23 cellular contexts compared by ENCODE assay signal in the genomic region with DNA sequence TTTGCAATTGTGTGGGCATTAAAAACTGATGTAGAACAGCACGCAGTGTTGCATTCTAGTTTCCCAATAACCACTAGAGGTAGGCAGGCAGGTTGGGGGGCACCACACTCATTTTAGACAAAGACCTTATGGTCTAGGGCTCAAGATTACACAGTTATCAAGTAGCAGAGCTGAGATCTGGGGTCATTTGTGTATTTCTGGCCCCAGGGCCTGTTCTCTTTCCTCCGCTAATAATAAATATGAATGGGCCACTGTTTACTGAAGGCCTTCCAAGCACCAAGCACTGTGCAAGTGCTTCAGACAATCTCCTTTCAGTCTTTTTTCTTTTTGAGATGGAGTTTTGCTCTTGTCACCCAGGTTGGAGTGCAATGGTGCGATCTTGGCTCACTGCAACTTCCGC. TPM values are rescaled to one million over a fixed set of nuclear protein-coding genes. Genes with fewer than 3 reads are reported as not detected.
DNase-seq lines count a peak whose midpoint lies in the region; ATAC-seq and TF ChIP-seq lines count a peak whose summit lies in the region.
"Had no signal": no experiment of that assay in that cellular context is flagged by ENCODE, and none has a peak within 500 bp of the region (broad histone marks: within the 10 kb centered on the region; RNA-seq: fewer than 3 reads in every experiment).

No MANE protein-coding gene starts in this region.

- TF ChIP-seq CTCF in neural crest cell (conservative IDR thresholded peaks at IDR 0.05): no peak

- no peak overlapping the region for H3K27ac ChIP-seq in naive thymus-derived CD4-positive, alpha-beta T cell (ENCODE audit: low read depth, low read length)
- H3K27ac ChIP-seq: 22Rv1; A549; BLaER1 treated with 17β-estradiol and CSF1 and Interleukin-3, amounts not matched to agents 10 nM and 100 nM; C4-2B had no signal

- H3K9me3 ChIP-seq in naive thymus-derived CD4-positive, alpha-beta T cell (ENCODE audit: control insufficient read depth in 2 of 3, low read length in 3 of 3): peaks cover 0 to 21% (median 0%) of the 10 kb centered on the region in 3 experiments

- peaks cover 30% of the 10 kb centered on the region for H3K36me3 Mint-ChIP-seq in neural crest cell (ENCODE audit: low read depth)
- peaks cover 19 to 25% (median 24%) of the 10 kb centered on the region in 5 donors for H3K36me3 Mint-ChIP-seq in naive thymus-derived CD4-positive, alpha-beta T cell

- in situ Hi-C loops in SK-MEL-5 (cut with HindIII; ENCODE audit: low pct_unique_long_range_greater_than_20kb, low sequenced_read_pairs): no loop called here

- peak overlapping the region; percentile 91 for H3K27ac Mint-ChIP-seq in neural crest cell (ENCODE audit: unreplicated experiment)
- H3K27ac Mint-ChIP-seq in naive thymus-derived CD4-positive, alpha-beta T cell: no peak overlapping the region
- H3K27ac Mint-ChIP-seq: B cell; CD4-positive, alpha-beta T cell; CD8-positive, alpha-beta T cell had no signal

- POLR2A ChIA-PET in naive thymus-derived CD4-positive, alpha-beta T cell (lab: Charles Lee): no interaction called here

- peaks cover 4% of the 10 kb centered on the region for H3K9me3 Mint-ChIP-seq in neural crest cell
- H3K9me3 Mint-ChIP-seq in naive thymus-derived CD4-positive, alpha-beta T cell: peaks cover 5 to 25% (median 12%) of the 10 kb centered on the region in 11 donors

- no peak overlapping the region for H3K4me3 ChIP-seq in naive thymus-derived CD4-positive, alpha-beta T cell (ENCODE audit: low read length)
- H3K4me3 ChIP-seq: A549; BLaER1 treated with 17β-estradiol and CSF1 and Interleukin-3, amounts not matched to agents 10 nM and 100 nM had no signal

- ATAC-seq in naive thymus-derived CD4-positive, alpha-beta T cell: no peak
- no peak for ATAC-seq in HG03354 (IDR thresholded peaks at IDR 0.05; ENCODE audit: poor library complexity, severe bottlenecking, unreplicated experiment)
- ATAC-seq: A549; CD8-positive, alpha-beta T cell had no signal

- H3K4me3 Mint-ChIP-seq in neural crest cell: no peak overlapping the region
- H3K4me3 Mint-ChIP-seq in naive thymus-derived CD4-positive, alpha-beta T cell: no peak overlapping the region
- H3K4me3 Mint-ChIP-seq: B cell; CD4-positive, alpha-beta T cell; CD8-positive, alpha-beta T cell had no signal

- H3K27me3 Mint-ChIP-seq in neural crest cell (ENCODE audit: low read depth): no peaks in the 10 kb centered on the region
- H3K27me3 Mint-ChIP-seq in naive thymus-derived CD4-positive, alpha-beta T cell: no peaks in the 10 kb centered on the region
- H3K27me3 Mint-ChIP-seq: B cell; CD4-positive, alpha-beta T cell had no signal

- CTCF ChIA-PET in naive thymus-derived CD4-positive, alpha-beta T cell (lab: Charles Lee): no interaction called here

- H3K4me1 ChIP-seq in naive thymus-derived CD4-positive, alpha-beta T cell (ENCODE audit: control insufficient read depth in 2 of 2, insufficient read depth in 2 of 2, low read length in 2 of 2): no peaks in the 10 kb centered on the region
- H3K4me1 ChIP-seq: A549; BLaER1 treated with 17β-estradiol and CSF1 and Interleukin-3, amounts not matched to agents 10 nM and 100 nM had no signal

- no peaks in the 10 kb centered on the region for H3K27me3 ChIP-seq in naive thymus-derived CD4-positive, alpha-beta T cell (ENCODE audit: control insufficient read depth in 2 of 2, insufficient read depth in 2 of 2, low read length in 2 of 2)
- H3K27me3 ChIP-seq: BLaER1 treated with 17β-estradiol and CSF1 and Interleukin-3, amounts not matched to agents 10 nM and 100 nM had no signal

- intact Hi-C loops in naive thymus-derived CD4-positive, alpha-beta T cell (cut with micrococcal nuclease): no loop called here

- H3K4me1 Mint-ChIP-seq in neural crest cell: peaks cover 13% of the 10 kb centered on the region
- peaks cover 0 to 2% (median 0%) of the 10 kb centered on the region in 7 donors for H3K4me1 Mint-ChIP-seq in naive thymus-derived CD4-positive, alpha-beta T cell
- H3K4me1 Mint-ChIP-seq: B cell had no signal

- peak; percentile 92 for DNase-seq in COLO829 (ENCODE audit: low spot score)
- DNase-seq in SK-MEL-5 (ENCODE audit: low read depth, low spot score): peak; percentile 94
- DNase-seq in epidermal melanocyte (ENCODE audit: insufficient read length, low spot score): peak; percentile 99
- DNase-seq in neural crest cell (ENCODE audit: low read depth, low spot score): no peak
- no peak for DNase-seq in naive thymus-derived CD4-positive, alpha-beta T cell
- DNase-seq in activated CD4-positive, alpha-beta T cell treated with anti-CD3 and anti-CD28 coated beads for 4 hours: no peak
- no peak for DNase-seq in cortex of kidney (lab: John Stamatoyannopoulos, UW)
- DNase-seq: AML-193; CD4-positive, alpha-beta T cell; CD8-positive, alpha-beta T cell; COR-L47; DMS 273 treated with DMSO at 0.1 percent for 48 hours; DMS153; DMS79 treated with DMSO at 0.1 percent for 48 hours; GF-D8 had no signal

- H3K36me3 ChIP-seq in naive thymus-derived CD4-positive, alpha-beta T cell (ENCODE audit: control insufficient read depth in 2 of 3, insufficient read depth in 3 of 3, low read length in 3 of 3): peaks cover 0 to 30% (median 0%) of the 10 kb centered on the region in 3 experiments

RNA-seq across cellular contexts. Expression of gene LDLRAD2, which starts 23.9 kb away (rescaled TPM):
- not detected in 2 replicates for total RNA-seq in SK-MEL-5 (2014; rRNA removed; shearing (Covaris generic))
- polyA plus RNA-seq in SK-MEL-5 (2015; cell fraction: cytosol; rRNA removed): not detected in 2 replicates
- polyA plus RNA-seq in SK-MEL-5 (2015; cell fraction: nucleus; rRNA removed): not detected in 2 replicates
- total RNA-seq in neural crest cell: 0.40 and 0.55 TPM in 2 replicates
- under 1 TPM in 2 of 5 experiments, not detected in 3; 0.66 to 0.86 TPM for total RNA-seq in naive thymus-derived CD4-positive, alpha-beta T cell
- not detected for polyA plus RNA-seq in naive thymus-derived CD4-positive, alpha-beta T cell
- total RNA-seq: A172; CD4-positive, alpha-beta T cell; CD8-positive, alpha-beta T cell had no signal
- polyA plus RNA-seq: BJ had no signal

RNA-seq across cellular contexts. Expression of gene USP48, which starts 53.1 kb away (rescaled TPM):
- 57.3 and 58.3 TPM in 2 replicates for total RNA-seq in SK-MEL-5 (2014; rRNA removed; shearing (Covaris generic))
- polyA plus RNA-seq in SK-MEL-5 (2015; cell fraction: cytosol; rRNA removed): 42.8 and 53.2 TPM in 2 replicates
- 201 and 283 TPM in 2 replicates for polyA plus RNA-seq in SK-MEL-5 (2015; cell fraction: nucleus; rRNA removed)
- 61.8 and 66.0 TPM in 2 replicates for total RNA-seq in neural crest cell
- total RNA-seq in naive thymus-derived CD4-positive, alpha-beta T cell: 100 to 1,000 TPM in 2 of 5 experiments, 10 to 100 TPM in 3; 74.7 to 107 (median 83.9) TPM
- 10 to 100 TPM; 34.8 to 39.1 TPM for polyA plus RNA-seq in naive thymus-derived CD4-positive, alpha-beta T cell

Comparison
In these comparisons a context has a peak if more than half of its experiments do, and no peak if none do; other contexts are left out.
1. DNase-seq: peak in COLO829 (single experiment), SK-MEL-5 (single experiment) and epidermal melanocyte (single experiment); none in neural crest cell (single experiment), naive thymus-derived CD4-positive, alpha-beta T cell (0 of 9), activated CD4-positive, alpha-beta T cell treated with anti-CD3 and anti-CD28 coated beads for 4 hours (0 of 2) and cortex of kidney (single experiment).